In the genomic region with DNA sequence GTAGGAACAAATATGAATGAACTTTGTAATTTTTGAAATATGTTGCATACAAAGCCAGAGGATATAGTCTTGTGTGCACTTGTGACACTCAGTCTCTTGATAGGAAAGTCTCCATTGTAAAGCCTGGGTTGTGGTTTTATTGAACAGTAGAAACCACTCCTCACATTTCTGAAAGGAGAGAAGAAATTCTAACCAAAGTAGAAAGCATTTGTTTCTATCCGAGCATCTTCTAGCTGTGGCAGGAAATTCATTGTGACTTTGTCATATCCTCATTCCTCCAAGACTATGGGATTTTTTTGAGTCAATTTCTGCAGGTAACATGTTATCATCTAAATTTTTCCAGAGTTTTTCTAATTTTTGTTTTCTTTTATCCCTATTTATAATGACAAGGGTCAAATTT, we compare ENCODE assay signal across 19 cellular contexts. TPM values are rescaled to one million over a fixed set of nuclear protein-coding genes. Genes with fewer than 3 reads are reported as not detected.
A peak's percentile ranks its signal among the peaks of the same experiment; 100 is the strongest.
DNase-seq lines count a peak whose midpoint lies in the region; ATAC-seq and TF ChIP-seq lines count a peak whose summit lies in the region.
"Had no signal": no experiment of that assay in that cellular context is flagged by ENCODE, and none has a peak within 500 bp of the region (broad histone marks: within the 10 kb centered on the region; RNA-seq: fewer than 3 reads in every experiment).

No MANE protein-coding gene starts in this region.

- POLR2A ChIA-PET in SK-N-SH (lab: Yijun Ruan, JAX): no interaction called here
- POLR2A ChIA-PET in Caco-2 (lab: Charles Lee): no interaction called here

- H3K36me3 Mint-ChIP-seq in mesothelial cell of epicardium (peaks cover 39% of the 10 kb centered on the region), Caco-2 (ENCODE audit: insufficient read depth, unreplicated experiment) (peaks cover 73% of the 10 kb centered on the region)

- H3K27ac ChIP-seq in SK-N-SH (ENCODE audit: low read depth in 2 of 2, low read length in 1 of 2): peak overlapping the region in 1 of 2 experiments; percentile 22; a peak in 2 of 4 replicates
- H3K27ac ChIP-seq: RWPE1, thoracic aorta had no signal

- no peak for TF ChIP-seq EP300 in SK-N-SH (IDR thresholded peaks at IDR 0.05; ENCODE audit: borderline replicate concordance in 1 of 2, low read depth in 1 of 2, low read length in 1 of 2)

- no peak overlapping the region for H3K4me3 ChIP-seq in SK-N-SH (ENCODE audit: low read depth in 2 of 2, low read length in 1 of 2)
- no peak overlapping the region for H3K4me3 ChIP-seq in Caco-2 (ENCODE audit: low read depth, low read length)
- H3K4me3 ChIP-seq: dorsolateral prefrontal cortex, right lobe of liver, thoracic aorta had no signal

- H3K27ac Mint-ChIP-seq in mesothelial cell of epicardium (no peak overlapping the region), Caco-2 (ENCODE audit: unreplicated experiment) (no peak overlapping the region)
- H3K27ac Mint-ChIP-seq: natural killer cell had no signal

- peaks cover 46% of the 10 kb centered on the region for H3F3A ChIP-seq in SK-N-SH (replicated peaks; ENCODE audit: insufficient read depth)

- no peaks in the 10 kb centered on the region for H4K20me1 ChIP-seq in SK-N-SH (ENCODE audit: insufficient read depth)

- H3K4me2 ChIP-seq in SK-N-SH: peak overlapping the region; percentile 3; the same call in 1 of the 2 replicates

- peaks cover 42% of the 10 kb centered on the region for H3K79me2 ChIP-seq in SK-N-SH (ENCODE audit: insufficient read depth)

- DNase-seq in A172 (ENCODE audit: low spot score) (peak; percentile 30), EL (peak; percentile 39), SK-N-SH (no peak), glomerular endothelial cell (ENCODE audit: extremely low read depth, low read depth, low spot score) (peak; percentile 0), mesothelial cell of epicardium (ENCODE audit: low spot score in 2 of 2, unreplicated experiment in 2 of 2) (no peak), Caco-2 (no peak)
- no peak for DNase-seq in stimulated activated CD4-positive, alpha-beta T cell treated with anti-CD3 and anti-CD28 coated beads, Interleukin-2, amount 100 ng/mL, for 24 hours
- DNase-seq: dorsolateral prefrontal cortex, erythroblast, H9, natural killer cell, NCI-H1417, NCI-H2171, NCI-H69, right lobe of liver had no signal

- H3K4me3 Mint-ChIP-seq in mesothelial cell of epicardium: no peak overlapping the region
- no peak overlapping the region for H3K4me3 Mint-ChIP-seq in Caco-2 (ENCODE audit: unreplicated experiment)
- H3K4me3 Mint-ChIP-seq: H9, natural killer cell had no signal

- H3K9ac ChIP-seq in SK-N-SH: no peak overlapping the region; the same call in 1 of the 2 replicates

- peaks cover 0 to 4% of the 10 kb centered on the region in 2 experiments; a peak in 2 of 4 replicates for H3K4me1 ChIP-seq in SK-N-SH (ENCODE audit: control insufficient read depth in 1 of 2, insufficient read depth in 2 of 2, low read depth in 1 of 2, low read length in 1 of 2)
- peaks cover 12% of the 10 kb centered on the region; the same call in 1 of the 2 replicates for H3K4me1 ChIP-seq in Caco-2

- ATAC-seq in HG03460 (IDR thresholded peaks at IDR 0.05; ENCODE audit: unreplicated experiment): no peak
- ATAC-seq: natural killer cell had no signal

- no peak for TF ChIP-seq RAD21 in SK-N-SH (IDR thresholded peaks at IDR 0.05; ENCODE audit: low read length)

- WGBS in SK-N-SH (ENCODE audit: low lambda C conversion rate): 33% methylated on average over 1 of the region's 1 CpG

- peaks cover 89 to 93% of the 10 kb centered on the region in 2 experiments for H3K36me3 ChIP-seq in SK-N-SH (replicated peaks in 1 of 2; ENCODE audit: control insufficient read depth in 1 of 2, insufficient read depth in 2 of 2, low read length in 1 of 2)
- H3K36me3 ChIP-seq in Caco-2 (ENCODE audit: control insufficient read depth, insufficient read depth, low read length): no peaks in the 10 kb centered on the region; the same call in 1 of the 2 replicates

- H3K9me2 ChIP-seq in SK-N-SH: no peaks in the 10 kb centered on the region

- H2AFZ ChIP-seq in SK-N-SH (ENCODE audit: low read depth): no peak overlapping the region

- H3K9me3 ChIP-seq in SK-N-SH: peaks cover 6% of the 10 kb centered on the region
- H3K9me3 ChIP-seq in Caco-2: no peaks in the 10 kb centered on the region
- H3K9me3 ChIP-seq: right lobe of liver had no signal

- H3K9me3 Mint-ChIP-seq in mesothelial cell of epicardium: peaks cover 7% of the 10 kb centered on the region
- no peaks in the 10 kb centered on the region for H3K9me3 Mint-ChIP-seq in Caco-2 (ENCODE audit: unreplicated experiment)
- H3K9me3 Mint-ChIP-seq: H9 had no signal

- CTCF ChIA-PET in SK-N-SH (lab: Yijun Ruan, JAX) (interaction anchor here (0.6 to 1.6 kb wide), 2 partner anchors 8 to 1019 kb away, joined by 3 to 9 read pairs; no protein-coding TSS in a partner anchor), Caco-2 (lab: Charles Lee) (no interaction called here)

- H3K27me3 ChIP-seq in SK-N-SH (ENCODE audit: insufficient read depth) (no peaks in the 10 kb centered on the region), Caco-2 (replicated peaks; ENCODE audit: control insufficient read depth, insufficient read depth, low read length) (no peaks in the 10 kb centered on the region)
- H3K27me3 ChIP-seq: dorsolateral prefrontal cortex, right lobe of liver had no signal

- no peaks in the 10 kb centered on the region for H3K4me1 Mint-ChIP-seq in mesothelial cell of epicardium
- peaks cover 23% of the 10 kb centered on the region for H3K4me1 Mint-ChIP-seq in Caco-2 (ENCODE audit: low read depth, unreplicated experiment)
- H3K4me1 Mint-ChIP-seq: H9, natural killer cell had no signal

- H3K27me3 Mint-ChIP-seq in mesothelial cell of epicardium (ENCODE audit: low read depth): no peaks in the 10 kb centered on the region
- no peaks in the 10 kb centered on the region for H3K27me3 Mint-ChIP-seq in Caco-2 (ENCODE audit: insufficient read depth, unreplicated experiment)

- no TSS peak for BruUV-seq in Caco-2 (replicated peaks; lab: Mats Ljungman, UMichigan)

- TF ChIP-seq CTCF in SK-N-SH (IDR thresholded peaks at IDR 0.05) (no peak), mesothelial cell of epicardium (IDR thresholded peaks at IDR 0.05; ENCODE audit: unreplicated experiment) (no peak), Caco-2 (IDR thresholded peaks at IDR 0.05; ENCODE audit: insufficient read depth in 1 of 2, low read depth in 1 of 2, low read length in 1 of 2, severe bottlenecking in 1 of 2, unreplicated experiment in 1 of 2) (no peak)

- intact Hi-C loops in Caco-2 (cut with micrococcal nuclease; ENCODE audit: unreplicated experiment): no loop called here

TF ChIP-seq in SK-N-SH, 30 proteins besides CTCF, POLR2A, EP300 and RAD21:
- TF ChIP-seq MXI1 (IDR thresholded peaks at IDR 0.05; ENCODE audit: low read depth, low read length): no peak
- TF ChIP-seq TEAD4 (IDR thresholded peaks at IDR 0.05; ENCODE audit: borderline replicate concordance, insufficient read depth): 0 out of 2 replicates have a peak, but pooled peaks have one; percentile 14
- no peak for TF ChIP-seq ELF1 (IDR thresholded peaks at IDR 0.05)
- 0 out of 2 replicates have a peak, but pooled peaks have one; percentile 27 for TF ChIP-seq JUND (IDR thresholded peaks at IDR 0.05)

RNA-seq across cellular contexts. Expression of a gene that starts 55.5 kb away (rescaled TPM):
- total RNA-seq in A172 (2014; rRNA removed; shearing (Covaris generic)): not detected in 2 replicates
- 0.05 TPM in 1 of 2 replicates, not detected in the other for polyA plus RNA-seq in SK-N-SH (2012; rRNA removed)
- 0.03 TPM in 1 of 2 replicates, not detected in the other for polyA plus RNA-seq in SK-N-SH (2012; cell fraction: cytosol; rRNA removed)
- polyA plus RNA-seq in SK-N-SH (2012; cell fraction: nucleus; rRNA removed): 0.12 TPM in 2 replicates
- total RNA-seq in glomerular endothelial cell (0.73 TPM in 1 of 2 replicates, not detected in the other), mesothelial cell of epicardium (0.27 to 0.47 TPM in 2 of 3 replicates, not detected in the other), Caco-2 (2022) (0.23 TPM in 1 of 2 replicates, not detected in the other)
- total RNA-seq: lung microvascular endothelial cell had no signal

Comparison
In these comparisons a context has a peak if more than half of its experiments do, and no peak if none do; other contexts are left out.
1. DNase-seq: peak in A172 (single experiment), EL (single experiment) and glomerular endothelial cell (single experiment); none in SK-N-SH (single experiment), mesothelial cell of epicardium (0 of 2), stimulated activated CD4-positive, alpha-beta T cell treated with anti-CD3 and anti-CD28 coated beads, Interleukin-2, amount 100 ng/mL, for 24 hours (0 of 2) and Caco-2 (0 of 2).